ENCODE assay signal across 8 cellular contexts in genomic region chr16:89922884-89923639, GRCh38. TPM values are rescaled to one million over a fixed set of nuclear protein-coding genes. Genes with fewer than 3 reads are reported as not detected.
DNase-seq lines count a peak whose midpoint lies in the region; TF ChIP-seq lines count a peak whose summit lies in the region.

Gene TUBB3, plus strand, starts transcription at chr16:89923342. Its CDS starts 60 bp downstream, at chr16:89923402.

- peak; percentile 38 for DNase-seq in activated T-cell treated with anti-CD3 and anti-CD28 coated beads, Interleukin-2, amount 50 U/mL, for 1 hour
- no peak for DNase-seq in activated T-cell treated with anti-CD3 and anti-CD28 coated beads for 4 hours
- DNase-seq in Kasumi-1 (lab: John Stamatoyannopoulos, UW) = peak; percentile 3 to 13
- peak; percentile 76 to 80 for DNase-seq in SJCRH30
- peak; percentile 93 for DNase-seq in chondrocyte (ENCODE audit: low spot score)
- DNase-seq in inferior parietal cortex (ENCODE audit: extremely low spot score) = peak; percentile 66
- DNase-seq in GM19240 (ENCODE audit: insufficient read length, low spot score) = no peak

- H3K9ac ChIP-seq in skeletal muscle tissue (ENCODE audit: low read depth in 1 of 3, low read length in 3 of 3) = peak within 1 kb of the TSS; percentile 8 to 73 (median 70)

- TF ChIP-seq CTCF in chondrocyte (IDR thresholded peaks at IDR 0.05) = peak; percentile 29

- no peaks in the 10 kb centered on the region for H3K27me3 Mint-ChIP-seq in chondrocyte (ENCODE audit: low read depth)

- H3K36me3 ChIP-seq in SJCRH30 = no peaks in the 10 kb centered on the region
- H3K36me3 ChIP-seq in skeletal muscle tissue (ENCODE audit: control insufficient read depth in 3 of 3, insufficient read depth in 3 of 3, low read length in 3 of 3) = no peaks in the 10 kb centered on the region

- H3K4me3 ChIP-seq in SJCRH30 (peak within 1 kb of the TSS; percentile 73), skeletal muscle tissue (ENCODE audit: low read length in 3 of 3) (peak within 1 kb of the TSS; percentile 58 to 71 (median 62))

- H3K4me3 Mint-ChIP-seq in chondrocyte (ENCODE audit: unreplicated experiment) = peak within 1 kb of the TSS; percentile 89

- H3K4me1 ChIP-seq in SJCRH30 (peaks cover 25% of the 10 kb centered on the region; the same call in 1 of the 2 replicates), skeletal muscle tissue (ENCODE audit: control insufficient read depth in 3 of 3, insufficient read depth in 3 of 3, low read length in 3 of 3) (peaks cover 22 to 45% (median 23%) of the 10 kb centered on the region in 3 donors)

- H3K36me3 Mint-ChIP-seq in chondrocyte (ENCODE audit: low read depth) = no peaks in the 10 kb centered on the region

- H3K27ac ChIP-seq in SJCRH30 (peak within 1 kb of the TSS; percentile 64), skeletal muscle tissue (ENCODE audit: low read depth, low read length) (peak within 1 kb of the TSS; percentile 90)

- peak within 1 kb of the TSS; percentile 100 for H3K27ac Mint-ChIP-seq in chondrocyte (ENCODE audit: unreplicated experiment)

- H3K9me3 Mint-ChIP-seq in chondrocyte (ENCODE audit: low read depth) = no peaks in the 10 kb centered on the region

- peaks cover 51% of the 10 kb centered on the region for H3K4me1 Mint-ChIP-seq in chondrocyte (ENCODE audit: low read depth)

- H3K9me3 ChIP-seq in SJCRH30 (replicated peaks) (no peaks in the 10 kb centered on the region), skeletal muscle tissue (ENCODE audit: control insufficient read depth in 3 of 3, low read length in 3 of 3) (no peaks in the 10 kb centered on the region)

- H3K27me3 ChIP-seq in SJCRH30 (no peaks in the 10 kb centered on the region), skeletal muscle tissue (ENCODE audit: control insufficient read depth in 3 of 3, insufficient read depth in 3 of 3, low read length in 3 of 3) (peaks cover 14 to 68% (median 61%) of the 10 kb centered on the region in 3 donors)

RNA-seq across cellular contexts. Expression of gene TUBB3, which starts in this region (rescaled TPM):
- total RNA-seq in SJCRH30 (2014; rRNA removed; shearing (Covaris generic)) = 47.0 and 48.3 TPM in 2 replicates
- 97.1 to 117 TPM (median 104 TPM) in 3 replicates for total RNA-seq in chondrocyte
- 18.3 TPM for total RNA-seq in skeletal muscle tissue

Comparison
In these comparisons a context has a peak if more than half of its experiments do, and no peak if none do; other contexts are left out.
1. DNase-seq: peak in activated T-cell treated with anti-CD3 and anti-CD28 coated beads, Interleukin-2, amount 50 U/mL, for 1 hour (single experiment), Kasumi-1 (2 of 2), SJCRH30 (2 of 2), chondrocyte (single experiment) and inferior parietal cortex (single experiment); none in activated T-cell treated with anti-CD3 and anti-CD28 coated beads for 4 hours (single experiment) and GM19240 (single experiment).